Comparison of ENCODE assay signal across 8 cellular contexts in genomic region chr19:30649934-30650614, GRCh38.
A peak's percentile ranks its signal among the peaks of the same experiment; 100 is the strongest.
DNase-seq lines count a peak whose midpoint lies in the region; ATAC-seq and TF ChIP-seq lines count a peak whose summit lies in the region.

No MANE protein-coding gene starts in this region.

- no peaks in the 10 kb centered on the region for H3F3A ChIP-seq in MM.1S (ENCODE audit: insufficient read depth, low read length)

- 7 to 11% (median 8%) methylated on average over 9 of the region's 9 CpGs for WGBS in ovary, 3 donors

- H3K9me3 ChIP-seq in MM.1S (replicated peaks; ENCODE audit: insufficient read depth, low read length) (no peaks in the 10 kb centered on the region), fibroblast of lung (ENCODE audit: control insufficient read depth, insufficient read depth, low read depth, low read length) (no peaks in the 10 kb centered on the region), ovary (no peaks in the 10 kb centered on the region)

- no peak overlapping the region for H2AFZ ChIP-seq in MM.1S (ENCODE audit: low read length)
- no peak overlapping the region for H2AFZ ChIP-seq in fibroblast of lung (ENCODE audit: low read length)

- TF ChIP-seq EP300 in ovary (IDR thresholded peaks at IDR 0.05) = no peak

- no peaks in the 10 kb centered on the region for H3K4me1 ChIP-seq in MM.1S (ENCODE audit: low read length)
- no peaks in the 10 kb centered on the region for H3K4me1 ChIP-seq in fibroblast of lung (ENCODE audit: control insufficient read depth, extremely low read depth, insufficient read depth, low read length)
- no peaks in the 10 kb centered on the region for H3K4me1 ChIP-seq in ovary (ENCODE audit: insufficient read depth)

- H3K27me3 ChIP-seq in MM.1S (replicated peaks; ENCODE audit: insufficient read depth, low read length) (peaks cover 87% of the 10 kb centered on the region), fibroblast of lung (ENCODE audit: control insufficient read depth, insufficient read depth, low read length) (no peaks in the 10 kb centered on the region), ovary (no peaks in the 10 kb centered on the region)

- H3K4me2 ChIP-seq in MM.1S (ENCODE audit: low read depth, low read length) = no peak overlapping the region
- H3K4me2 ChIP-seq in fibroblast of lung (ENCODE audit: extremely low read depth, insufficient read depth, low read length) = no peak overlapping the region

- H3K4me3 ChIP-seq in MM.1S (ENCODE audit: low read length) = no peak overlapping the region
- no peak overlapping the region for H3K4me3 ChIP-seq in fibroblast of lung (replicated peaks in 1 of 4; ENCODE audit: control extremely low read depth in 1 of 4, insufficient read depth in 1 of 4, low read depth in 3 of 4, low read length in 4 of 4)
- H3K4me3 ChIP-seq in ovary = no peak overlapping the region

- H3K27ac ChIP-seq in MM.1S (ENCODE audit: low read length) = no peak overlapping the region
- H3K27ac ChIP-seq in fibroblast of lung (ENCODE audit: insufficient read depth, low read length) = no peak overlapping the region
- H3K27ac ChIP-seq in ovary = no peak overlapping the region

- no peaks in the 10 kb centered on the region for H3K4me1 Mint-ChIP-seq in T-helper 2 cell treated with Interferon-gamma antibody and Interleukin-4, amounts not matched to agents 5 μg/mL and 100 μg/mL, for 36 hours (ENCODE audit: low read depth)

- ATAC-seq in HG03521 (IDR thresholded peaks at IDR 0.05; ENCODE audit: unreplicated experiment) = no peak

- H3K27me3 Mint-ChIP-seq in T-helper 2 cell treated with Interferon-gamma antibody and Interleukin-4, amounts not matched to agents 5 μg/mL and 100 μg/mL, for 36 hours (ENCODE audit: low read depth) = peaks cover 5% of the 10 kb centered on the region

- no peak for TF ChIP-seq POLR2A in ovary (IDR thresholded peaks at IDR 0.05)

- no peak overlapping the region for H3K4me3 Mint-ChIP-seq in T-helper 2 cell treated with Interferon-gamma antibody and Interleukin-4, amounts not matched to agents 5 μg/mL and 100 μg/mL, for 36 hours

- peak; percentile 32 for DNase-seq in stimulated activated CD4-positive, alpha-beta T cell treated with anti-CD3 and anti-CD28 coated beads, Interleukin-1b, Interleukin-23, amount 100 ng/mL, for 48 hours
- DNase-seq in stimulated activated CD4-positive, alpha-beta T cell treated with anti-CD3 and anti-CD28 coated beads, Interleukin-4, amount 100 ng/mL, for 4 hours = no peak
- peak; percentile 47 for DNase-seq in MM.1S
- peak; percentile 6 for DNase-seq in T-helper 2 cell treated with Interferon-gamma antibody and Interleukin-4, amounts not matched to agents 5 μg/mL and 100 μg/mL, for 36 hours (ENCODE audit: low spot score)
- peak; percentile 31 to 70 for DNase-seq in fibroblast of lung (ENCODE audit: low read depth in 2 of 2)
- DNase-seq in ovary = no peak
- no peak for DNase-seq in activated naive CD4-positive, alpha-beta T cell treated with anti-CD3 and anti-CD28 coated beads, Interleukin-2, amount 50 U/mL, for 16 hours

- H4K20me1 ChIP-seq in MM.1S (ENCODE audit: insufficient read depth, low read length) (no peaks in the 10 kb centered on the region; the same call in 1 of the 2 replicates), fibroblast of lung (ENCODE audit: control insufficient read depth, extremely low read depth, insufficient read depth, low read length) (no peaks in the 10 kb centered on the region)

- H3K36me3 ChIP-seq in MM.1S (replicated peaks; ENCODE audit: insufficient read depth, low read length) = no peaks in the 10 kb centered on the region
- H3K36me3 ChIP-seq in fibroblast of lung (ENCODE audit: control insufficient read depth, insufficient read depth, low read length) = no peaks in the 10 kb centered on the region
- no peaks in the 10 kb centered on the region for H3K36me3 ChIP-seq in ovary

- H3K9ac ChIP-seq in MM.1S (ENCODE audit: low read length) = no peak overlapping the region
- no peak overlapping the region for H3K9ac ChIP-seq in fibroblast of lung (ENCODE audit: insufficient read depth, low read length)

- intact Hi-C loops in ovary (cut with DNase I) = loop anchor here in 1 of 4 donors (5.0 kb wide), 1 partner anchor 918 kb away; no protein-coding TSS in a partner anchor

- no peaks in the 10 kb centered on the region for H3K36me3 Mint-ChIP-seq in T-helper 2 cell treated with Interferon-gamma antibody and Interleukin-4, amounts not matched to agents 5 μg/mL and 100 μg/mL, for 36 hours (ENCODE audit: low read depth)

- TF ChIP-seq CTCF in MM.1S (IDR thresholded peaks at IDR 0.05; ENCODE audit: low read length) (peak; percentile 75), fibroblast of lung (conservative IDR thresholded peaks at IDR 0.05 in 1 of 2, IDR thresholded peaks at IDR 0.05 in 1 of 2; ENCODE audit: low read depth in 1 of 2, low read length in 2 of 2) (peak; percentile 85 to 94), ovary (IDR thresholded peaks at IDR 0.05) (peak; percentile 30 to 55 (median 31))

- H3K9me3 Mint-ChIP-seq in T-helper 2 cell treated with Interferon-gamma antibody and Interleukin-4, amounts not matched to agents 5 μg/mL and 100 μg/mL, for 36 hours = no peaks in the 10 kb centered on the region

- no peaks in the 10 kb centered on the region for H3K79me2 ChIP-seq in MM.1S (ENCODE audit: low read length)
- H3K79me2 ChIP-seq in fibroblast of lung (ENCODE audit: control insufficient read depth, insufficient read depth, low read length) = no peaks in the 10 kb centered on the region

- H3K27ac Mint-ChIP-seq in T-helper 2 cell treated with Interferon-gamma antibody and Interleukin-4, amounts not matched to agents 5 μg/mL and 100 μg/mL, for 36 hours = no peak overlapping the region

- H3K9me2 ChIP-seq in MM.1S (replicated peaks; ENCODE audit: insufficient read depth, low read length) = no peaks in the 10 kb centered on the region

Comparison
In these comparisons a context has a peak if more than half of its experiments do, and no peak if none do; other contexts are left out.
1. DNase-seq: peak in stimulated activated CD4-positive, alpha-beta T cell treated with anti-CD3 and anti-CD28 coated beads, Interleukin-1b, Interleukin-23, amount 100 ng/mL, for 48 hours (single experiment), MM.1S (single experiment), T-helper 2 cell treated with Interferon-gamma antibody and Interleukin-4, amounts not matched to agents 5 μg/mL and 100 μg/mL, for 36 hours (single experiment) and fibroblast of lung (2 of 2); none in stimulated activated CD4-positive, alpha-beta T cell treated with anti-CD3 and anti-CD28 coated beads, Interleukin-4, amount 100 ng/mL, for 4 hours (0 of 2), ovary (0 of 5) and activated naive CD4-positive, alpha-beta T cell treated with anti-CD3 and anti-CD28 coated beads, Interleukin-2, amount 50 U/mL, for 16 hours (single experiment).
2. CTCF ChIP-seq: peak in every context shown above with its lines; median percentile 90 in fibroblast of lung; 75 in MM.1S; 31 in ovary.